1 cellular context compared by ENCODE assay signal in the genomic region with DNA sequence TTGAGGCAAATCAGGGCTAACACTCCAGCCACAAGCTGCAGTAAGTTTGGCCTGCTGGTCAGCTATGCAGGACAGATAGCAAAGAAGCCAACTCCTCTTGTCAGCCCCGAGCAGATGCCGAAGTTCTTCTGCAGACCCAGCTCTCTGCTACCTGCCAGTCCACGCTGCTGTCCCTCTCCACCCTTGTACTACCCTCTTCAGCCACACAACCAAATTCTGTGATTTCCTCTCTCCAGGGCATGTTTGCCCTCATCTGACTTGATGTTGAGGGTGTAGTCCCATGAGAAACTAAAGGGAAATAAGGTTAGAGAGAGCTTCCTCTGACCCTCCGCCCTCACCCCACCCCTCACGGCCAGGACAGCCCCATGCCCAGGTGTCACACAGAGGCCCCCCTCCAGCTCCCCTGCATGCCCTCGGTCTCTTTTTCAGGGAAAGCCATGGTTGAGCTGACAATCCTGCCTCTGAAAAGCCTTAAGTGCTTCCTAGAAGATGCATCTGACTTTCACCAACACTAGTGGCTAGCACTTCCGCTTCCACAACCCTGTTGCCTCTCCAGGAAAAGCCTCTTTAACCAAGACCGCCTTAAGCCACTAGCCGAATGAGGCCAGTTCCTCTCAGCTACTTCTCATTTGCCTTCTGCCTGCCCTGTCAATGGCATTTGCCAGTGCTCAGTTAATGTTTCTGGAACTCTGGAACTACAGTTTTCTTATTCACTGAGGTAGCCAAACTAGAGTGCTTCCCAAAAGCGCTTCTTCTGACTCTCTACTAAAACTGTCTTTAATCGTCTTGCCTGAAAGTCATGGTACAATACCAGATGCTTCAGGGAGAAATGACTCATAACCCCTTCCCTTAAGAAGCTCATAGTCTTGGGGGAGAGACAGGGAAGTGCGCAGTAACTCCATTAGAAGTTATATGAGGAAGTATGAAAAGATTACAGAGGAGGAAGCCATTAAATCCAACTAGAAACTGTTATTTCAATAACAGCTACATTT.
TF ChIP-seq lines count a peak whose summit lies in the region.

No MANE protein-coding gene starts in this region.

TF ChIP-seq in GM23338, 12 proteins besides CTCF, POLR2A, EP300 and RAD21 (continued from another document):
- no peak for TF ChIP-seq JUNB (IDR thresholded peaks at IDR 0.05; ENCODE audit: unreplicated experiment)
- TF ChIP-seq ZNF331 (CRISPR knock-in tag; IDR thresholded peaks at IDR 0.05; ENCODE audit: low read depth) = no peak
- TF ChIP-seq EZH2 (IDR thresholded peaks at IDR 0.05; ENCODE audit: low read depth, unreplicated experiment) = no peak
- TF ChIP-seq CREB1 (CRISPR knock-in tag; IDR thresholded peaks at IDR 0.05; ENCODE audit: low read depth) = no peak
- no peak for TF ChIP-seq EZH2phosphoT487 (IDR thresholded peaks at IDR 0.05; ENCODE audit: unreplicated experiment)
- TF ChIP-seq, protein P1, sequence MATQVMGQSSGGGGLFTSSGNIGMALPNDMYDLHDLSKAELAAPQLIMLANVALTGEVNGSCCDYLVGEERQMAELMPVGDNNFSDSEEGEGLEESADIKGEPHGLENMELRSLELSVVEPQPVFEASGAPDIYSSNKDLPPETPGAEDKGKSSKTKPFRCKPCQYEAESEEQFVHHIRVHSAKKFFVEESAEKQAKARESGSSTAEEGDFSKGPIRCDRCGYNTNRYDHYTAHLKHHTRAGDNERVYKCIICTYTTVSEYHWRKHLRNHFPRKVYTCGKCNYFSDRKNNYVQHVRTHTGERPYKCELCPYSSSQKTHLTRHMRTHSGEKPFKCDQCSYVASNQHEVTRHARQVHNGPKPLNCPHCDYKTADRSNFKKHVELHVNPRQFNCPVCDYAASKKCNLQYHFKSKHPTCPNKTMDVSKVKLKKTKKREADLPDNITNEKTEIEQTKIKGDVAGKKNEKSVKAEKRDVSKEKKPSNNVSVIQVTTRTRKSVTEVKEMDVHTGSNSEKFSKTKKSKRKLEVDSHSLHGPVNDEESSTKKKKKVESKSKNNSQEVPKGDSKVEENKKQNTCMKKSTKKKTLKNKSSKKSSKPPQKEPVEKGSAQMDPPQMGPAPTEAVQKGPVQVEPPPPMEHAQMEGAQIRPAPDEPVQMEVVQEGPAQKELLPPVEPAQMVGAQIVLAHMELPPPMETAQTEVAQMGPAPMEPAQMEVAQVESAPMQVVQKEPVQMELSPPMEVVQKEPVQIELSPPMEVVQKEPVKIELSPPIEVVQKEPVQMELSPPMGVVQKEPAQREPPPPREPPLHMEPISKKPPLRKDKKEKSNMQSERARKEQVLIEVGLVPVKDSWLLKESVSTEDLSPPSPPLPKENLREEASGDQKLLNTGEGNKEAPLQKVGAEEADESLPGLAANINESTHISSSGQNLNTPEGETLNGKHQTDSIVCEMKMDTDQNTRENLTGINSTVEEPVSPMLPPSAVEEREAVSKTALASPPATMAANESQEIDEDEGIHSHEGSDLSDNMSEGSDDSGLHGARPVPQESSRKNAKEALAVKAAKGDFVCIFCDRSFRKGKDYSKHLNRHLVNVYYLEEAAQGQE (IDR thresholded peaks at IDR 0.05; ENCODE audit: unreplicated experiment) = no peak
- TF ChIP-seq, protein P2, sequence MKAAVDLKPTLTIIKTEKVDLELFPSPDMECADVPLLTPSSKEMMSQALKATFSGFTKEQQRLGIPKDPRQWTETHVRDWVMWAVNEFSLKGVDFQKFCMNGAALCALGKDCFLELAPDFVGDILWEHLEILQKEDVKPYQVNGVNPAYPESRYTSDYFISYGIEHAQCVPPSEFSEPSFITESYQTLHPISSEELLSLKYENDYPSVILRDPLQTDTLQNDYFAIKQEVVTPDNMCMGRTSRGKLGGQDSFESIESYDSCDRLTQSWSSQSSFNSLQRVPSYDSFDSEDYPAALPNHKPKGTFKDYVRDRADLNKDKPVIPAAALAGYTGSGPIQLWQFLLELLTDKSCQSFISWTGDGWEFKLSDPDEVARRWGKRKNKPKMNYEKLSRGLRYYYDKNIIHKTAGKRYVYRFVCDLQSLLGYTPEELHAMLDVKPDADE (IDR thresholded peaks at IDR 0.05) = no peak
